ENCODE assay signal across 13 cellular contexts in genomic region chr2:105877945-105878344, GRCh38.
A peak's percentile ranks its signal among the peaks of the same experiment; 100 is the strongest.
DNase-seq lines count a peak whose midpoint lies in the region; ATAC-seq and TF ChIP-seq lines count a peak whose summit lies in the region.
"Had no signal": no experiment of that assay in that cellular context is flagged by ENCODE, and none has a peak within 500 bp of the region (broad histone marks: within the 10 kb centered on the region; RNA-seq: fewer than 3 reads in every experiment).

No MANE protein-coding gene starts in this region.

- 29 to 75% methylated on average over 1 to 2 of the region's 2 CpGs for WGBS in esophagus squamous epithelium, 2 donors
- WGBS in testis, 2 donors, result 68 to 70% methylated on average over 2 of the region's 2 CpGs

- H3K4me3 Mint-ChIP-seq in natural killer cell (no peak overlapping the region), T-cell (peak overlapping the region in 1 of 3 donors; percentile 6)
- H3K4me3 Mint-ChIP-seq in natural killer cell treated with Interleukin-12 subunit alpha and Interleukin-12 subunit beta and Interleukin-15 and Interleukin-18, amount 100 ng/mL, for 72 hours, result no peak overlapping the region
- H3K4me3 Mint-ChIP-seq: nephron progenitor cell had no signal

- H3K27me3 ChIP-seq in esophagus squamous epithelium (no peaks in the 10 kb centered on the region), brain microvascular endothelial cell (replicated peaks) (no peaks in the 10 kb centered on the region), testis (no peaks in the 10 kb centered on the region)

- H3K4me1 Mint-ChIP-seq in natural killer cell (peaks cover 48 to 66% of the 10 kb centered on the region in 2 donors), T-cell (peaks cover 84 to 90% (median 87%) of the 10 kb centered on the region in 3 donors)
- H3K4me1 Mint-ChIP-seq in natural killer cell treated with Interleukin-12 subunit alpha and Interleukin-12 subunit beta and Interleukin-15 and Interleukin-18, amount 100 ng/mL, for 72 hours (ENCODE audit: low read depth in 2 of 2), result peaks cover 55 to 56% of the 10 kb centered on the region in 2 donors

- H3K4me3 ChIP-seq in esophagus squamous epithelium, result no peak overlapping the region
- no peak overlapping the region for H3K4me3 ChIP-seq in brain microvascular endothelial cell (ENCODE audit: low read depth, low read length)
- no peak overlapping the region for H3K4me3 ChIP-seq in testis

- intact Hi-C loops in natural killer cell (cut with micrococcal nuclease) (no loop called here), esophagus squamous epithelium (cut with DNase I) (no loop called here), testis (cut with DNase I; ENCODE audit: low total_unique reads) (no loop called here)

- H3K36me3 ChIP-seq in esophagus squamous epithelium (peaks cover 0 to 26% (median 8%) of the 10 kb centered on the region in 3 donors), brain microvascular endothelial cell (replicated peaks) (peaks cover 6% of the 10 kb centered on the region), testis (ENCODE audit: low read depth, missing control alignments) (no peaks in the 10 kb centered on the region)

- CTCF ChIA-PET in T-cell (lab: Charles Lee), result no interaction called here

- H3K36me3 Mint-ChIP-seq in natural killer cell (no peaks in the 10 kb centered on the region), T-cell (peaks cover 63% of the 10 kb centered on the region)
- H3K36me3 Mint-ChIP-seq in natural killer cell treated with Interleukin-12 subunit alpha and Interleukin-12 subunit beta and Interleukin-15 and Interleukin-18, amount 100 ng/mL, for 72 hours, result peaks cover 10% of the 10 kb centered on the region

- TF ChIP-seq CTCF in natural killer cell (IDR thresholded peaks at IDR 0.05), result no peak
- no peak for TF ChIP-seq CTCF in esophagus squamous epithelium (IDR thresholded peaks at IDR 0.05)
- no peak for TF ChIP-seq CTCF in brain microvascular endothelial cell (IDR thresholded peaks at IDR 0.05; ENCODE audit: low read depth, low read length, missing control alignments)
- no peak for TF ChIP-seq CTCF in testis (IDR thresholded peaks at IDR 0.05)

- H3K27ac ChIP-seq in esophagus squamous epithelium (peak overlapping the region in 3 of 4 donors; percentile 2 to 30 (median 8)), brain microvascular endothelial cell (no peak overlapping the region), testis (peak overlapping the region in 1 of 2 donors; percentile 15)
- H3K27ac ChIP-seq: RWPE1 had no signal

- no peaks in the 10 kb centered on the region for H3K9me3 ChIP-seq in esophagus squamous epithelium
- H3K9me3 ChIP-seq in testis, result no peaks in the 10 kb centered on the region

- no peaks in the 10 kb centered on the region for H3K9me3 Mint-ChIP-seq in natural killer cell
- H3K9me3 Mint-ChIP-seq in natural killer cell treated with Interleukin-12 subunit alpha and Interleukin-12 subunit beta and Interleukin-15 and Interleukin-18, amount 100 ng/mL, for 72 hours, result no peaks in the 10 kb centered on the region
- H3K9me3 Mint-ChIP-seq in T-cell, result no peaks in the 10 kb centered on the region

- DNase-seq in natural killer cell (no peak), T-cell (no peak), esophagus squamous epithelium (lab: John Stamatoyannopoulos, UW) (no peak), inferior parietal cortex (ENCODE audit: extremely low spot score) (no peak), brain microvascular endothelial cell (no peak), testis (no peak), SW 1271 (lab: John Stamatoyannopoulos, UW) (no peak)
- DNase-seq in natural killer cell treated with Interleukin-12 subunit alpha and Interleukin-12 subunit beta and Interleukin-15 and Interleukin-18, amount 100 ng/mL, for 72 hours (ENCODE audit: low spot score), result no peak
- DNase-seq: HCEC 1CT, kidney glomerular epithelial cell, NCI-H526, nephron progenitor cell had no signal

- ATAC-seq in natural killer cell, result peak in 1 of 3 donors; percentile 41
- no peak for ATAC-seq in natural killer cell treated with Interleukin-12 subunit alpha and Interleukin-12 subunit beta and Interleukin-15 and Interleukin-18, amount 100 ng/mL, for 72 hours
- peak in 2 of 4 experiments; percentile 45 to 49 for ATAC-seq in T-cell (replicated peaks in 1 of 4)

- no peaks in the 10 kb centered on the region for H3K27me3 Mint-ChIP-seq in natural killer cell (ENCODE audit: low read depth in 2 of 2)
- H3K27me3 Mint-ChIP-seq in natural killer cell treated with Interleukin-12 subunit alpha and Interleukin-12 subunit beta and Interleukin-15 and Interleukin-18, amount 100 ng/mL, for 72 hours, result no peaks in the 10 kb centered on the region
- no peaks in the 10 kb centered on the region for H3K27me3 Mint-ChIP-seq in T-cell

- peaks cover 0 to 47% (median 5%) of the 10 kb centered on the region in 3 donors for H3K4me1 ChIP-seq in esophagus squamous epithelium
- H3K4me1 ChIP-seq in testis, result peaks cover 35% of the 10 kb centered on the region

- TF ChIP-seq POLR2A in esophagus squamous epithelium (IDR thresholded peaks at IDR 0.05), result no peak
- TF ChIP-seq POLR2A in testis (IDR thresholded peaks at IDR 0.05), result no peak

- H3K27ac Mint-ChIP-seq in natural killer cell, result peak overlapping the region; percentile 74
- H3K27ac Mint-ChIP-seq in natural killer cell treated with Interleukin-12 subunit alpha and Interleukin-12 subunit beta and Interleukin-15 and Interleukin-18, amount 100 ng/mL, for 72 hours, result peak overlapping the region in 1 of 2 donors; percentile 80
- H3K27ac Mint-ChIP-seq in T-cell, result peak overlapping the region; percentile 84 to 86
- H3K27ac Mint-ChIP-seq: nephron progenitor cell had no signal

- POLR2A ChIA-PET in T-cell (lab: Charles Lee), result no interaction called here

- in situ Hi-C loops in brain microvascular endothelial cell (cut with HindIII; ENCODE audit: low pct_ligation_motif_present, low sequenced_read_pairs), result no loop called here
